In the genomic region with DNA sequence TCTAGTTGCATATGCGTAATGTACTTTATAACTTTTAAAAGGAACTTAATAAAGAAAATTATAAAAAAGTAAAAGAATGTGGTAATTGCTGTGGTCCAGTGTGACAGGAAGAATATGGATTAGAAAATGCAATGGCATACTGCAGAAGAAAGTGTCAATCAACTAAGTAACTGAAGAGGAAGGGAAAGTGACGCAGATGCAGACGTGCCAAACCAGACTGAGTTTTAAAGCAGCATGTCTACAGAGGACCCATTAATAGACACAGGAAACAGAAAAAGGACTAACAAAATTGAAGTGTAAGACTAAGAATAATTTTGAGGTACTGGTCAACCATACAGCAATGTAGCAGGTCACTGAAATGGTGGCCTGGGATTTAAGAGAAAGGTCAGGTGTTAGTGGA, we compare ENCODE assay signal across 17 cellular contexts.
DNase-seq lines count a peak whose midpoint lies in the region; ATAC-seq and TF ChIP-seq lines count a peak whose summit lies in the region.
"Had no signal": no experiment of that assay in that cellular context is flagged by ENCODE, and none has a peak within 500 bp of the region (broad histone marks: within the 10 kb centered on the region; RNA-seq: fewer than 3 reads in every experiment).

No MANE protein-coding gene starts in this region.

- intact Hi-C loops in left lung (cut with DNase I), result no loop called here
- intact Hi-C loops in MCF 10A (cut with micrococcal nuclease), result no loop called here
- intact Hi-C loops in right cardiac atrium (cut with DNase I), result no loop called here

- H3K36me3 Mint-ChIP-seq in MCF 10A (ENCODE audit: insufficient read depth, unreplicated experiment), result no peaks in the 10 kb centered on the region
- H3K36me3 Mint-ChIP-seq: activated naive CD8-positive, alpha-beta T cell treated with anti-CD3 and anti-CD28 coated beads, Interleukin-2, amount 10 ng/mL, durations not matched to agents 7 days and 5 days had no signal

- WGBS in right cardiac atrium, result 75% methylated on average over 3 of the region's 3 CpGs

- ATAC-seq in GM18508 (IDR thresholded peaks at IDR 0.05; ENCODE audit: insufficient read depth, unreplicated experiment) (peak; percentile 65), GM21529 (IDR thresholded peaks at IDR 0.05; ENCODE audit: unreplicated experiment) (peak; percentile 53), HG03521 (IDR thresholded peaks at IDR 0.05; ENCODE audit: unreplicated experiment) (peak; percentile 74), left lung (peak; percentile 33), GM21619 (IDR thresholded peaks at IDR 0.05; ENCODE audit: unreplicated experiment) (no peak), right cardiac atrium (no peak)
- ATAC-seq: T-helper 17 cell had no signal

- H3K36me3 ChIP-seq in left lung, result no peaks in the 10 kb centered on the region

- POLR2A ChIA-PET in MCF 10A (lab: Yijun Ruan, JAX), result interaction anchor here (0.7 kb wide), 1 partner anchor 32 kb away, joined by 3 read pairs; no protein-coding TSS in a partner anchor

- no peak overlapping the region for H3K4me3 Mint-ChIP-seq in MCF 10A (ENCODE audit: unreplicated experiment)
- H3K4me3 Mint-ChIP-seq: activated naive CD8-positive, alpha-beta T cell treated with anti-CD3 and anti-CD28 coated beads, Interleukin-2, amount 10 ng/mL, durations not matched to agents 7 days and 5 days; stimulated activated naive CD8-positive, alpha-beta T cell treated with anti-CD3 and anti-CD28 coated beads, Interleukin-15, Interleukin-2, amounts not matched to agents 100 ng/mL and 50 ng/mL, for 24 hours; T-helper 17 cell had no signal

- H3K27me3 ChIP-seq in left lung, result no peaks in the 10 kb centered on the region
- H3K27me3 ChIP-seq in right cardiac atrium (ENCODE audit: control insufficient read depth, insufficient read depth), result no peaks in the 10 kb centered on the region

- H3K4me1 Mint-ChIP-seq in MCF 10A (ENCODE audit: insufficient read depth, unreplicated experiment), result peaks cover 9% of the 10 kb centered on the region
- H3K4me1 Mint-ChIP-seq: T-helper 17 cell had no signal

- H3K4me1 ChIP-seq in left lung (peaks cover 0 to 13% of the 10 kb centered on the region in 2 donors), right cardiac atrium (ENCODE audit: control insufficient read depth, insufficient read depth, low read length) (peaks cover 17% of the 10 kb centered on the region)

- BruUV-seq in MCF 10A (replicated peaks; lab: Mats Ljungman, UMichigan), result no TSS peak

- TF ChIP-seq CTCF in left lung (IDR thresholded peaks at IDR 0.05) (no peak), MCF 10A (IDR thresholded peaks at IDR 0.05; ENCODE audit: unreplicated experiment) (no peak)

- no peak overlapping the region for H3K4me3 ChIP-seq in left lung
- H3K4me3 ChIP-seq in right cardiac atrium (ENCODE audit: low read length), result no peak overlapping the region
- H3K4me3 ChIP-seq: skin epidermis had no signal

- H3K27ac Mint-ChIP-seq in MCF 10A (ENCODE audit: low read depth, unreplicated experiment), result no peak overlapping the region
- H3K27ac Mint-ChIP-seq: activated naive CD8-positive, alpha-beta T cell treated with anti-CD3 and anti-CD28 coated beads, Interleukin-2, amount 10 ng/mL, durations not matched to agents 7 days and 5 days; stimulated activated naive CD8-positive, alpha-beta T cell treated with anti-CD3 and anti-CD28 coated beads, Interleukin-15, Interleukin-2, amounts not matched to agents 100 ng/mL and 50 ng/mL, for 24 hours; T-helper 17 cell had no signal

- H3K9me3 ChIP-seq in left lung (no peaks in the 10 kb centered on the region), right cardiac atrium (ENCODE audit: control insufficient read depth, low read length) (no peaks in the 10 kb centered on the region)

- H3K27me3 Mint-ChIP-seq in MCF 10A (ENCODE audit: insufficient read depth, unreplicated experiment), result no peaks in the 10 kb centered on the region
- H3K27me3 Mint-ChIP-seq: activated naive CD8-positive, alpha-beta T cell treated with anti-CD3 and anti-CD28 coated beads, Interleukin-2, amount 10 ng/mL, durations not matched to agents 7 days and 5 days had no signal

- H3K9me3 Mint-ChIP-seq in MCF 10A (ENCODE audit: unreplicated experiment), result no peaks in the 10 kb centered on the region
- H3K9me3 Mint-ChIP-seq: activated naive CD8-positive, alpha-beta T cell treated with anti-CD3 and anti-CD28 coated beads, Interleukin-2, amount 10 ng/mL, durations not matched to agents 7 days and 5 days; stimulated activated naive CD8-positive, alpha-beta T cell treated with anti-CD3 and anti-CD28 coated beads, Interleukin-15, Interleukin-2, amounts not matched to agents 100 ng/mL and 50 ng/mL, for 24 hours had no signal

- DNase-seq in left lung, result no peak
- DNase-seq in mucosa of gallbladder (ENCODE audit: low spot score), result no peak
- DNase-seq in MCF 10A (ENCODE audit: unreplicated experiment), result no peak
- no peak for DNase-seq in right cardiac atrium
- DNase-seq: activated CD4-positive, alpha-beta T cell treated with anti-CD3 and anti-CD28 coated beads for 1 hour; activated naive CD8-positive, alpha-beta T cell treated with anti-CD3 and anti-CD28 coated beads, Interleukin-2, amount 10 ng/mL, durations not matched to agents 7 days and 5 days; mesendoderm; NCI-H2029; NCI-H526 treated with DMSO at 0.1 percent for 48 hours; occipital lobe; T-helper 17 cell had no signal

- no peak overlapping the region for H3K27ac ChIP-seq in left lung
- H3K27ac ChIP-seq in right cardiac atrium (ENCODE audit: low read length), result no peak overlapping the region

- CTCF ChIA-PET in MCF 10A (lab: Yijun Ruan, JAX), result interaction anchor here (0.7 to 1.7 kb wide), 3 partner anchors 10 to 27 kb away, joined by 3 to 5 read pairs (median 3); no protein-coding TSS in a partner anchor

Comparison
In these comparisons a context has a peak if more than half of its experiments do, and no peak if none do; other contexts are left out.
1. ATAC-seq: peak in GM18508 (single experiment), GM21529 (single experiment), HG03521 (single experiment) and left lung (single experiment); none in GM21619 (single experiment) and right cardiac atrium (0 of 2).